ENCODE assay signal across 8 cellular contexts in genomic region chr13:98484289-98485219, GRCh38.
A peak's percentile ranks its signal among the peaks of the same experiment; 100 is the strongest.
DNase-seq lines count a peak whose midpoint lies in the region; ATAC-seq, FAIRE-seq and TF ChIP-seq lines count a peak whose summit lies in the region.

No MANE protein-coding gene starts in this region.

- POLR2A ChIA-PET in SK-N-SH (lab: Yijun Ruan, JAX), result no interaction called here

- no peak for ATAC-seq in GM18873 (IDR thresholded peaks at IDR 0.05; ENCODE audit: low FRiP score, unreplicated experiment)
- ATAC-seq in GM19452 (IDR thresholded peaks at IDR 0.05; ENCODE audit: unreplicated experiment), result no peak

- no peak for TF ChIP-seq EP300 in SK-N-SH (IDR thresholded peaks at IDR 0.05; ENCODE audit: borderline replicate concordance in 1 of 2, low read depth in 1 of 2, low read length in 1 of 2)

- H3K9me3 ChIP-seq in SK-N-SH (no peaks in the 10 kb centered on the region), right atrium auricular region (no peaks in the 10 kb centered on the region)

- no peaks in the 10 kb centered on the region for H3K36me3 Mint-ChIP-seq in IgD-negative memory B cell

- H3K27ac ChIP-seq in SK-N-SH (ENCODE audit: low read depth in 2 of 2, low read length in 1 of 2) (peak overlapping the region; percentile 5 to 87; a peak in 3 of 4 replicates), right atrium auricular region (peak overlapping the region; percentile 80 to 82)

- H3K9me3 Mint-ChIP-seq in IgD-negative memory B cell, result peaks cover 0 to 1% (median 0%) of the 10 kb centered on the region in 3 donors

- DNase-seq in GM18507 (ENCODE audit: extremely low spot score, insufficient read length, low read depth) (no peak), SK-N-SH (no peak), amniotic epithelial cell (ENCODE audit: low read depth) (peak; percentile 95), right atrium auricular region (ENCODE audit: low spot score) (peak; percentile 95), retinal pigment epithelial cell (ENCODE audit: low read depth) (peak; percentile 99)

- H3K4me3 ChIP-seq in SK-N-SH (ENCODE audit: low read depth in 2 of 2, low read length in 1 of 2) (peak overlapping the region in 1 of 2 experiments; percentile 8; a peak in 1 of 4 replicates), right atrium auricular region (no peak overlapping the region), retinal pigment epithelial cell (ENCODE audit: low read length) (peak overlapping the region; percentile 35)

- peak overlapping the region; percentile 56 for H3K4me2 ChIP-seq in SK-N-SH

- H3K27me3 ChIP-seq in SK-N-SH (ENCODE audit: insufficient read depth) (no peaks in the 10 kb centered on the region), right atrium auricular region (no peaks in the 10 kb centered on the region)

- H3K79me2 ChIP-seq in SK-N-SH (ENCODE audit: insufficient read depth), result peaks cover 83% of the 10 kb centered on the region

- TF ChIP-seq RAD21 in SK-N-SH (IDR thresholded peaks at IDR 0.05; ENCODE audit: low read length), result no peak

- peak; percentile 62 for FAIRE-seq in GM18507 (lab: Jason Lieb, UNC)

- no peaks in the 10 kb centered on the region for H3K9me2 ChIP-seq in SK-N-SH

- WGBS in SK-N-SH (ENCODE audit: low lambda C conversion rate), result 52% methylated on average over 17 of the region's 21 CpGs

- H3K4me1 ChIP-seq in SK-N-SH (ENCODE audit: control insufficient read depth in 1 of 2, insufficient read depth in 2 of 2, low read depth in 1 of 2, low read length in 1 of 2) (peaks cover 34 to 64% of the 10 kb centered on the region in 2 experiments), right atrium auricular region (peaks cover 0 to 94% of the 10 kb centered on the region in 2 donors)

- peak overlapping the region; percentile 57; the same call in 1 of the 2 replicates for H3K9ac ChIP-seq in SK-N-SH

- peaks cover 22% of the 10 kb centered on the region for H4K20me1 ChIP-seq in SK-N-SH (ENCODE audit: insufficient read depth)

- no peak overlapping the region for H2AFZ ChIP-seq in SK-N-SH (ENCODE audit: low read depth)

- CTCF ChIA-PET in SK-N-SH (lab: Yijun Ruan, JAX), result interaction anchor here (1.0 to 2.8 kb wide), 7 partner anchors 18 to 189 kb away, joined by 3 to 12 read pairs (median 6); no protein-coding TSS in a partner anchor

- H3K27me3 Mint-ChIP-seq in IgD-negative memory B cell, result no peaks in the 10 kb centered on the region

- peaks cover 47 to 66% (median 65%) of the 10 kb centered on the region in 3 donors for H3K4me1 Mint-ChIP-seq in IgD-negative memory B cell

- H3F3A ChIP-seq in SK-N-SH (replicated peaks; ENCODE audit: insufficient read depth), result peaks cover 17% of the 10 kb centered on the region

- H3K36me3 ChIP-seq in SK-N-SH (replicated peaks in 1 of 2; ENCODE audit: control insufficient read depth in 1 of 2, insufficient read depth in 2 of 2, low read length in 1 of 2), result no peaks in the 10 kb centered on the region
- H3K36me3 ChIP-seq in right atrium auricular region, result no peaks in the 10 kb centered on the region

- peak overlapping the region; percentile 17 to 92 (median 59) for H3K27ac Mint-ChIP-seq in IgD-negative memory B cell

- H3K4me3 Mint-ChIP-seq in IgD-negative memory B cell, result peak overlapping the region in 2 of 4 donors; percentile 16 to 70

- 0 out of 2 replicates have a peak, but pooled peaks have one; percentile 14 for TF ChIP-seq CTCF in SK-N-SH (IDR thresholded peaks at IDR 0.05)
- TF ChIP-seq CTCF in right atrium auricular region (IDR thresholded peaks at IDR 0.05), result no peak
- TF ChIP-seq CTCF in retinal pigment epithelial cell (conservative IDR thresholded peaks at IDR 0.05; ENCODE audit: low read depth, low read length), result no peak

TF ChIP-seq in SK-N-SH, 30 proteins besides CTCF, POLR2A, EP300 and RAD21:
- TF ChIP-seq SIN3A (IDR thresholded peaks at IDR 0.05; ENCODE audit: borderline replicate concordance, low read depth, low read length) (0 out of 2 replicates have a peak, but pooled peaks have one; percentile 24), RXRA (IDR thresholded peaks at IDR 0.05; ENCODE audit: borderline replicate concordance, low read depth) (peak; percentile 25; the same call in 1 of the 2 replicates), USF1 (IDR thresholded peaks at IDR 0.05; ENCODE audit: borderline replicate concordance, low read depth) (no peak), FOSL2 (IDR thresholded peaks at IDR 0.05; ENCODE audit: borderline replicate concordance, low read depth) (peak; percentile 78), SMC3 (IDR thresholded peaks at IDR 0.05; ENCODE audit: low read depth, low read length) (no peak), CHD2 (IDR thresholded peaks at IDR 0.05; ENCODE audit: low read length, partially characterized antibody) (no peak), JUND (IDR thresholded peaks at IDR 0.05) (peak; percentile 48; the same call in 1 of the 2 replicates), MAX (IDR thresholded peaks at IDR 0.05; ENCODE audit: low read depth) (peak; percentile 40; the same call in 1 of the 2 replicates)

Comparison
In these comparisons a context has a peak if more than half of its experiments do, and no peak if none do; other contexts are left out.
1. DNase-seq: peak in amniotic epithelial cell (single experiment), right atrium auricular region (single experiment) and retinal pigment epithelial cell (single experiment); none in GM18507 (single experiment) and SK-N-SH (single experiment).